16 cellular contexts compared by ENCODE assay signal in the genomic region with DNA sequence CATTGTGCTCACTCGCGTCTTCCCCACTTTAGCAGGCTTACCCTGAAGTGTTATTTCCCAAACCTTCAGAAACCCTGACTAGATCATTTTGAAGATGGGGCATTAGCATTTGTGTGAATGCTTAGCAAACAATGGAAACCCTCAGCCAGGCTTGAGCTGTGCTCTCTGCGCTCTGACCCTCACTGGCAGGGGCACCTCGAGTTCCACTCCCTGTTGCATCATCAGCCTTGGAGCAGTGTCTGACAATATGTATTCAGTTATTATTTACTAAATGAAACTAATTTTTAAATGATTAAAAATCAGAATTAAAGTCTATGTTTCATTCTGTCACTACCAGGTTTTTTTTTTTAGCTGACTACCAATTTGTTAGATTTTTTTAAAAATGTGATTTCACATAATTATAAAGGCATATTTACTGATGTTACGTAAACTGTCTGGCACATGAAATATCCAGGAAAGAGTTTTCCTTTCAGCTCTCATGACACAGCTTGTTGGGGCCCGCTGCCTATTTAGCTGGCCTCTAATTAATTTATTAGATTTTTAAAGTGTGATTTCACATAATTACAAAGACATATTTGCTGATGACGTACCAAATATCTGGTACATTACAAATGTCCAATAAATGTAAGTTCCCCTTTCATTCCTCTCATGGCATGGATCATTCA.
DNase-seq lines count a peak whose midpoint lies in the region; ATAC-seq, FAIRE-seq and TF ChIP-seq lines count a peak whose summit lies in the region.
"Had no signal": no experiment of that assay in that cellular context is flagged by ENCODE, and none has a peak within 500 bp of the region (broad histone marks: within the 10 kb centered on the region; RNA-seq: fewer than 3 reads in every experiment).

No MANE protein-coding gene starts in this region.

- H3K79me2 ChIP-seq in H1 (ENCODE audit: control insufficient read depth in 1 of 2, insufficient read depth in 2 of 2, low read length in 2 of 2) (no peaks in the 10 kb centered on the region), HepG2 (ENCODE audit: insufficient read depth, low read length) (no peaks in the 10 kb centered on the region)

- H4K8ac ChIP-seq in H1 (ENCODE audit: extremely low read depth, insufficient read depth, low read length): no peak overlapping the region

- no peak overlapping the region for H3K27ac Mint-ChIP-seq in activated CD4-positive, alpha-beta memory T cell treated with anti-CD3 and anti-CD28 coated beads, Interleukin-2, amount 10 ng/mL, durations not matched to agents 7 days and 5 days
- H3K27ac Mint-ChIP-seq in activated naive CD4-positive, alpha-beta T cell treated with anti-CD3 and anti-CD28 coated beads, Interleukin-2, amount 50 U/mL, for 72 hours: no peak overlapping the region
- H3K27ac Mint-ChIP-seq: CD4-positive, alpha-beta memory T cell had no signal

- no peak overlapping the region for H2BK15ac ChIP-seq in H1 (ENCODE audit: low read length)

- TF ChIP-seq POLR2A in H1 (IDR thresholded peaks at IDR 0.05; ENCODE audit: control extremely low read depth in 1 of 2, low read depth in 2 of 2, low read length in 2 of 2): no peak
- no peak for TF ChIP-seq POLR2A in HepG2 (IDR thresholded peaks at IDR 0.05; ENCODE audit: insufficient read depth in 1 of 2, low read depth in 2 of 2, low read length in 2 of 2)

- WGBS in H1 (ENCODE audit: extremely low coverage in 1 of 2, insufficient coverage in 1 of 2, insufficient read length in 1 of 2, insufficient replicate concordance in 2 of 2, low coverage in 1 of 2, low lambda C conversion rate in 2 of 2, missing lambda C conversion rate in 1 of 2), 2 experiments: 92% methylated on average over 7 of the region's 7 CpGs; no CpG with 5 or more reads in 1 of the 2 experiments
- 24% methylated on average over 7 of the region's 7 CpGs for WGBS in HepG2 (ENCODE audit: low lambda C conversion rate)

- no peak overlapping the region; the same call in 1 of the 2 replicates for H3K18ac ChIP-seq in H1 (ENCODE audit: extremely low read depth, low read length)

- H3K36me3 Mint-ChIP-seq in activated CD4-positive, alpha-beta memory T cell treated with anti-CD3 and anti-CD28 coated beads, Interleukin-2, amount 10 ng/mL, durations not matched to agents 7 days and 5 days (ENCODE audit: low read depth): no peaks in the 10 kb centered on the region
- H3K36me3 Mint-ChIP-seq in activated naive CD4-positive, alpha-beta T cell treated with anti-CD3 and anti-CD28 coated beads, Interleukin-2, amount 50 U/mL, for 72 hours: peaks cover 0 to 7% of the 10 kb centered on the region in 2 donors
- H3K36me3 Mint-ChIP-seq: CD4-positive, alpha-beta memory T cell had no signal

- H3K27me3 ChIP-seq in H7 (ENCODE audit: control insufficient read depth, insufficient read depth, low read length) (no peaks in the 10 kb centered on the region), H1 (replicated peaks in 1 of 4; ENCODE audit: control insufficient read depth in 3 of 4, extremely low read depth in 1 of 4, insufficient read depth in 3 of 4, low read length in 3 of 4) (no peaks in the 10 kb centered on the region), HepG2 (ENCODE audit: control insufficient read depth in 1 of 2, insufficient read depth in 2 of 2, low read length in 2 of 2) (no peaks in the 10 kb centered on the region)
- H3K27me3 ChIP-seq: BE2C had no signal

- BruUV-seq in HepG2 (replicated peaks; lab: Mats Ljungman, UMichigan): no TSS peak

- no peak overlapping the region for H3K4ac ChIP-seq in H1 (replicated peaks; ENCODE audit: insufficient read length, low read depth, low read length)

- no peak overlapping the region for H2BK12ac ChIP-seq in H1 (ENCODE audit: low read depth, low read length)

- no peak overlapping the region for H2BK5ac ChIP-seq in H1 (ENCODE audit: low read depth, low read length)

- no peak overlapping the region for H2AK5ac ChIP-seq in H1 (ENCODE audit: low read depth, low read length)

- H3K9me3 Mint-ChIP-seq in activated CD4-positive, alpha-beta memory T cell treated with anti-CD3 and anti-CD28 coated beads, Interleukin-2, amount 10 ng/mL, durations not matched to agents 7 days and 5 days: no peaks in the 10 kb centered on the region
- H3K9me3 Mint-ChIP-seq in activated naive CD4-positive, alpha-beta T cell treated with anti-CD3 and anti-CD28 coated beads, Interleukin-2, amount 50 U/mL, for 72 hours: no peaks in the 10 kb centered on the region

- H3K23ac ChIP-seq in H1 (ENCODE audit: insufficient read length): no peak overlapping the region

- H3K23me2 ChIP-seq in H1 (ENCODE audit: low read depth, low read length): no peaks in the 10 kb centered on the region

- no peak overlapping the region for H3K14ac ChIP-seq in H1 (ENCODE audit: insufficient read length)

- no peak overlapping the region for H3K56ac ChIP-seq in H1 (replicated peaks; ENCODE audit: insufficient read length, low read depth, low read length)

- H3K4me2 ChIP-seq in H1 (ENCODE audit: insufficient read depth in 1 of 2, low read depth in 2 of 2, low read length in 2 of 2) (no peak overlapping the region), HepG2 (ENCODE audit: low read depth, low read length) (no peak overlapping the region; the same call in 1 of the 2 replicates)

- H3K4me3 ChIP-seq in H7 (ENCODE audit: insufficient read depth, low read depth, low read length) (no peak overlapping the region), H1 (ENCODE audit: extremely low read depth in 1 of 4, insufficient read depth in 2 of 4, low read depth in 3 of 4, low read length in 4 of 4) (no peak overlapping the region), HepG2 (replicated peaks in 1 of 3; ENCODE audit: insufficient read depth in 1 of 3, low read depth in 2 of 3, low read length in 3 of 3) (no peak overlapping the region)

- FAIRE-seq in H1 (lab: Jason Lieb, UNC) (no peak), HepG2 (lab: Jason Lieb, UNC) (peak; percentile 26)
- FAIRE-seq: A204.1, G401.6, GM19239 had no signal

- H3K4me3 Mint-ChIP-seq in activated CD4-positive, alpha-beta memory T cell treated with anti-CD3 and anti-CD28 coated beads, Interleukin-2, amount 10 ng/mL, durations not matched to agents 7 days and 5 days: no peak overlapping the region
- H3K4me3 Mint-ChIP-seq: CD4-positive, alpha-beta memory T cell had no signal

- H3K9ac ChIP-seq in H1 (replicated peaks in 1 of 4; ENCODE audit: extremely low read depth in 1 of 4, low read depth in 3 of 4, low read length in 3 of 4) (no peak overlapping the region), HepG2 (ENCODE audit: insufficient read depth, low read depth, low read length) (no peak overlapping the region)

- intact Hi-C loops in HepG2 (cut with micrococcal nuclease; ENCODE audit: unreplicated experiment): no loop called here

- DNase-seq in H7 (peak; percentile 30), H1 (ENCODE audit: low read depth in 1 of 2, low spot score in 2 of 2) (no peak), HepG2 (ENCODE audit: low spot score) (peak; percentile 16), epidermal melanocyte (ENCODE audit: insufficient read length, low spot score) (no peak)
- no peak for DNase-seq in activated CD4-positive, alpha-beta memory T cell treated with anti-CD3 and anti-CD28 coated beads, Interleukin-2, amount 10 ng/mL, durations not matched to agents 7 days and 5 days
- no peak for DNase-seq in activated naive CD4-positive, alpha-beta T cell treated with anti-CD3 and anti-CD28 coated beads, Interleukin-2, amount 50 U/mL, for 72 hours (ENCODE audit: low spot score in 2 of 2)
- DNase-seq: BE2C; CD4-positive, alpha-beta memory T cell; DMS79 treated with DMSO at 0.1 percent for 48 hours; EL; IMR-90 had no signal

- TF ChIP-seq EP300 in H1 (IDR thresholded peaks at IDR 0.05; ENCODE audit: borderline replicate concordance in 1 of 2, low read depth in 2 of 2, low read length in 2 of 2): no peak
- TF ChIP-seq EP300 in HepG2 (IDR thresholded peaks at IDR 0.05; ENCODE audit: low read depth in 2 of 2, low read length in 2 of 2): no peak
- TF ChIP-seq EP300 in HepG2 (CRISPR knock-in tag; IDR thresholded peaks at IDR 0.05; ENCODE audit: borderline replicate concordance): no peak

- H2AFZ ChIP-seq in H1 (ENCODE audit: low read length) (no peak overlapping the region), HepG2 (ENCODE audit: low read length) (no peak overlapping the region)

- ATAC-seq in HepG2 (peak; percentile 75), HG02571 (IDR thresholded peaks at IDR 0.05; ENCODE audit: unreplicated experiment) (no peak)
- no peak for ATAC-seq in activated naive CD4-positive, alpha-beta T cell treated with anti-CD3 and anti-CD28 coated beads, Interleukin-2, amount 50 U/mL, for 72 hours

- H3K27ac ChIP-seq in H1 (ENCODE audit: low read depth, low read length): no peak overlapping the region
- H3K27ac ChIP-seq in HepG2 (ENCODE audit: extremely low read length, insufficient read depth, low read length): no peak overlapping the region
- H3K27ac ChIP-seq: C4-2B had no signal

- TF ChIP-seq CTCF in H1 (IDR thresholded peaks at IDR 0.05; ENCODE audit: control extremely low read depth in 1 of 3, insufficient read depth in 1 of 3, low read depth in 1 of 3, low read length in 3 of 3) (no peak), HepG2 (CRISPR knock-in tag; IDR thresholded peaks at IDR 0.05) (no peak)

- H3K27me3 Mint-ChIP-seq in activated CD4-positive, alpha-beta memory T cell treated with anti-CD3 and anti-CD28 coated beads, Interleukin-2, amount 10 ng/mL, durations not matched to agents 7 days and 5 days: no peaks in the 10 kb centered on the region
- H3K27me3 Mint-ChIP-seq: CD4-positive, alpha-beta memory T cell had no signal

- H3K9me3 ChIP-seq in H1 (ENCODE audit: insufficient read depth in 2 of 2, low read depth in 1 of 2, low read length in 1 of 2) (peaks cover 0 to 2% of the 10 kb centered on the region in 2 experiments; a peak in 1 of 4 replicates), HepG2 (ENCODE audit: low read length) (no peaks in the 10 kb centered on the region)
- H3K9me3 ChIP-seq: BE2C had no signal

- in situ Hi-C loops in HepG2 (cut with HindIII; ENCODE audit: extremely low pct_ligation_motif_present, low pct_unique_long_range_greater_than_20kb): no loop called here

- no peak overlapping the region for H4K91ac ChIP-seq in H1 (replicated peaks; ENCODE audit: insufficient read length, low read length)

- no peaks in the 10 kb centered on the region for H3K4me1 ChIP-seq in H1 (replicated peaks in 1 of 4; ENCODE audit: control insufficient read depth in 3 of 4, insufficient read depth in 4 of 4, low read length in 3 of 4)
- no peaks in the 10 kb centered on the region for H3K4me1 ChIP-seq in HepG2 (ENCODE audit: insufficient read depth, low read length)
- H3K4me1 ChIP-seq: BE2C had no signal

- CTCF ChIA-PET in H1 (lab: Charles Lee; ENCODE audit: partially characterized antibody) (interaction anchor here (1.0 to 1.1 kb wide), 2 partner anchors 25 to 32 kb away, joined by 3 read pairs; no protein-coding TSS in a partner anchor), HepG2 (lab: Yijun Ruan, JAX; ENCODE audit: low intra/inter-chr PET ratio, low total read pairs) (no interaction called here)
- CTCF ChIA-PET in activated CD4-positive, alpha-beta memory T cell treated with anti-CD3 and anti-CD28 coated beads, Interleukin-2, amount 10 ng/mL, durations not matched to agents 7 days and 5 days (lab: Charles Lee): no interaction called here

- H4K20me1 ChIP-seq in H1 (replicated peaks in 1 of 2; ENCODE audit: control insufficient read depth in 1 of 2, insufficient read depth in 2 of 2, low read length in 2 of 2) (no peaks in the 10 kb centered on the region), HepG2 (ENCODE audit: insufficient read depth, low read length) (no peaks in the 10 kb centered on the region)

- H4K5ac ChIP-seq in H1 (ENCODE audit: insufficient read length, low read depth, low read length): no peak overlapping the region

- no peaks in the 10 kb centered on the region for H3K4me1 Mint-ChIP-seq in activated CD4-positive, alpha-beta memory T cell treated with anti-CD3 and anti-CD28 coated beads, Interleukin-2, amount 10 ng/mL, durations not matched to agents 7 days and 5 days
- H3K4me1 Mint-ChIP-seq: CD4-positive, alpha-beta memory T cell had no signal

- H2BK20ac ChIP-seq in H1 (ENCODE audit: low read length): no peak overlapping the region

- H3K79me1 ChIP-seq in H1 (ENCODE audit: low read depth, low read length): no peaks in the 10 kb centered on the region

- H3K36me3 ChIP-seq in H7 (replicated peaks; ENCODE audit: control insufficient read depth, insufficient read depth, low read length): no peaks in the 10 kb centered on the region
- H3K36me3 ChIP-seq in H1 (ENCODE audit: control insufficient read depth in 2 of 4, insufficient read depth in 4 of 4, low read length in 3 of 4): no peaks in the 10 kb centered on the region
- H3K36me3 ChIP-seq in HepG2 (replicated peaks in 1 of 2; ENCODE audit: control insufficient read depth in 1 of 2, insufficient read depth in 2 of 2, low read length in 2 of 2): no peaks in the 10 kb centered on the region
- H3K36me3 ChIP-seq: BE2C had no signal

- TF ChIP-seq RAD21 in H1 (IDR thresholded peaks at IDR 0.05 in 1 of 2, conservative IDR thresholded peaks at IDR 0.05 in 1 of 2; ENCODE audit: low read depth in 2 of 2, low read length in 2 of 2) (no peak), HepG2 (CRISPR knock-in tag; IDR thresholded peaks at IDR 0.05) (no peak)

- no peak overlapping the region for H2BK120ac ChIP-seq in H1 (replicated peaks; ENCODE audit: low read depth, low read length)

- POLR2A ChIA-PET in H1 (lab: Charles Lee; ENCODE audit: partially characterized antibody) (no interaction called here), HepG2 (lab: Yijun Ruan, JAX) (interaction anchor here (0.6 kb wide), 1 partner anchor 529 kb away, joined by 3 read pairs; no protein-coding TSS in a partner anchor)
- POLR2A ChIA-PET in activated CD4-positive, alpha-beta memory T cell treated with anti-CD3 and anti-CD28 coated beads, Interleukin-2, amount 10 ng/mL, durations not matched to agents 7 days and 5 days (lab: Charles Lee): no interaction called here

Comparison
In these comparisons a context has a peak if more than half of its experiments do, and no peak if none do; other contexts are left out.
1. DNase-seq: peak in H7 (single experiment) and HepG2 (single experiment); none in H1 (0 of 2), activated CD4-positive, alpha-beta memory T cell treated with anti-CD3 and anti-CD28 coated beads, Interleukin-2, amount 10 ng/mL, durations not matched to agents 7 days and 5 days (single experiment), epidermal melanocyte (single experiment) and activated naive CD4-positive, alpha-beta T cell treated with anti-CD3 and anti-CD28 coated beads, Interleukin-2, amount 50 U/mL, for 72 hours (0 of 2).